In the genomic region with DNA sequence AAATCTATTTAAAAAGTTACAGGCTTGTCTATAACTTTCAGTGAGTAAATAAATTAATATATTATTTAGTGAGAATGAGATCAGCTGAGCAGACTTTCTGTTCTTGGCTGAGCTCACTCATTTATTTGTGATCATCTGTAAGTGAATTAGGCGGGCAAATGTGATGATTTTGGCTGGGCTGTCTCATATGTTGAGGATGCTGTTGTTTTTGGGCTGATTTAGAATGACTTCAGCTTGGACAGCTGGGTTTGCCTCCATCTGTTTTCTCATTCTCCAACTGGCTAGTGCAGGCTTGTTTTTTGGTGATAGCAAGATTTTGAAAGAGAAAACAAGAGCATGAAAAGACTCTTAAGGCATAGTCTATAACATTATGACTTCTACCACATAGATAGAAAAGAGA, we compare ENCODE assay signal across 25 cellular contexts.
"Had no signal": no experiment of that assay in that cellular context is flagged by ENCODE, and none has a peak within 500 bp of the region (broad histone marks: within the 10 kb centered on the region; RNA-seq: fewer than 3 reads in every experiment).

No MANE protein-coding gene starts in this region.

- H3K27ac ChIP-seq: brain microvascular endothelial cell, esophagus muscularis mucosa, foreskin keratinocyte, gastroesophageal sphincter, WERI-Rb-1 had no signal

- DNase-seq: activated B cell treated with CpG ODN at 0.5 μM for 24 hours; activated CD4-positive, alpha-beta T cell treated with anti-CD3 and anti-CD28 coated beads for 48 hours; activated CD4-positive, alpha-beta T cell treated with anti-CD3 and anti-CD28 coated beads, Interleukin-2, amount 50 U/mL, for 1 hour; activated CD4-positive, alpha-beta T cell treated with anti-CD3 and anti-CD28 coated beads, Interleukin-2, amount 50 U/mL, for 48 hours; activated CD8-positive, alpha-beta memory T cell treated with anti-CD3 and anti-CD28 coated beads for 24 hours; activated CD8-positive, alpha-beta T cell treated with anti-CD3 and anti-CD28 coated beads for 36 hours; activated effector memory CD4-positive, alpha-beta T cell treated with anti-CD3 and anti-CD28 coated beads, Interleukin-2, amount 50 U/mL, for 16 hours; activated naive CD4-positive, alpha-beta T cell treated with anti-CD3 and anti-CD28 coated beads for 36 hours; activated T-cell treated with anti-CD3 and anti-CD28 coated beads, Interleukin-2, amount 50 U/mL, for 48 hours; amniotic stem cell; brain microvascular endothelial cell; cortex of kidney; dermis blood vessel endothelial cell; effector CD4-positive, alpha-beta T cell; effector memory CD8-positive, alpha-beta T cell; erythroblast; head of caudate nucleus; T-helper 1 cell; T-helper 17 cell; T1000; WERI-Rb-1 had no signal

- H3K4me3 ChIP-seq: esophagus muscularis mucosa, gastroesophageal sphincter had no signal

- H3K9me3 ChIP-seq: esophagus muscularis mucosa, gastroesophageal sphincter had no signal

- H3K4me1 ChIP-seq: esophagus muscularis mucosa, foreskin keratinocyte, gastroesophageal sphincter had no signal

- ATAC-seq: activated CD4-positive, CD25-positive, alpha-beta regulatory T cell treated with anti-CD3 and anti-CD28 coated beads, Interleukin-2, amount 50 U/mL, for 24 hours; activated CD8-positive, alpha-beta T cell treated with anti-CD3 and anti-CD28 coated beads for 36 hours; effector memory CD8-positive, alpha-beta T cell; foreskin keratinocyte; gastroesophageal sphincter; T-helper 17 cell had no signal

- H3K27me3 ChIP-seq: brain microvascular endothelial cell, esophagus muscularis mucosa, foreskin keratinocyte, gastroesophageal sphincter had no signal
